ENCODE assay signal across 10 cellular contexts in the genomic region with DNA sequence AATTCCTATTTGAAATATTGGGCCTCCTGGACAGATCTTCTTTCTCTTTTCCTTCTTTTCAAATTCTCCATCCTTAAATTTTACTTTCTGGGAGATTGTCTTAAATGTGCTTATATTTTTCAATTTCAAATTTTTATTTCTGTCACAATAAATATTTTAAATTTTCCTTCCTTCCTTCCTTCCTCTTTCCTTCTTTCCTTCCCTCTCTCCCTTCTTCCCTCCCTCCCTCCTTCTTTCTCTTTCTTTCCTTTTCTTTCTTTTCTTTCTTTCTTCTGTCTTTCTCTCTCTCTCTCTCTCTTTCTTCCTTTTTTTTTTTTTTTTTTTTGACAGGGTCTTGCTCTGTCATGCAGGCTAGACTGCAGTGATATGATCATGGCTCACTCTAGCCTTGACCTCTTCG. TPM values are rescaled to one million over a fixed set of nuclear protein-coding genes. Genes with fewer than 3 reads are reported as not detected.
"Had no signal": no experiment of that assay in that cellular context is flagged by ENCODE, and none has a peak within 500 bp of the region (broad histone marks: within the 10 kb centered on the region; RNA-seq: fewer than 3 reads in every experiment).

No MANE protein-coding gene starts in this region.

- H3K27ac Mint-ChIP-seq: IgD-negative memory B cell had no signal

- ATAC-seq: HepG2 had no signal

- H3K4me2 ChIP-seq: KMS-11 had no signal

- DNase-seq: IMR-90, KBM-7, KG1 had no signal

- H3K4me3 Mint-ChIP-seq: IgD-negative memory B cell had no signal

- H3K4me1 Mint-ChIP-seq: IgD-negative memory B cell had no signal

- FAIRE-seq: HTR-8/SVneo had no signal

- H3K36me3 Mint-ChIP-seq: IgD-negative memory B cell had no signal

- H3K9ac ChIP-seq: KMS-11 had no signal

- H3K27ac ChIP-seq: HL-60, KMS-11 had no signal

RNA-seq across cellular contexts. Expression of gene SRSF12, which starts 54.0 kb away (rescaled TPM):
- total RNA-seq: HT-29, HT1080 had no signal
